Comparison of ENCODE assay signal across 1 cellular context in genomic region chr11:116605543-116605942, GRCh38.
TF ChIP-seq lines count a peak whose summit lies in the region.

No MANE protein-coding gene starts in this region.

TF ChIP-seq in HepG2, 621 proteins besides CTCF, POLR2A, EP300 and RAD21 (continued from another document and continues in another):
- TF ChIP-seq IRF9 (CRISPR knock-in tag; IDR thresholded peaks at IDR 0.05; ENCODE audit: borderline replicate concordance) (no peak), IRF2 (CRISPR knock-in tag; IDR thresholded peaks at IDR 0.05) (peak; percentile 76; the same call in 1 of the 2 replicates), RBAK (CRISPR knock-in tag; IDR thresholded peaks at IDR 0.05) (no peak), CENPT (CRISPR knock-in tag; IDR thresholded peaks at IDR 0.05; ENCODE audit: low read depth) (no peak), ZNF776 (CRISPR knock-in tag; IDR thresholded peaks at IDR 0.05) (no peak), SMARCE1 (IDR thresholded peaks at IDR 0.05; ENCODE audit: borderline replicate concordance) (no peak), ZBTB46 (CRISPR knock-in tag; IDR thresholded peaks at IDR 0.05; ENCODE audit: borderline replicate concordance) (no peak), ZBED4 (CRISPR knock-in tag; IDR thresholded peaks at IDR 0.05; ENCODE audit: borderline replicate concordance) (peak; percentile 85), MYC (CRISPR knock-in tag; IDR thresholded peaks at IDR 0.05; ENCODE audit: borderline replicate concordance) (no peak), BCLAF1 (IDR thresholded peaks at IDR 0.05) (no peak), ZMYM4 (CRISPR knock-in tag; IDR thresholded peaks at IDR 0.05) (peak; percentile 21; the same call in 1 of the 2 replicates), FOXM1 (CRISPR knock-in tag; IDR thresholded peaks at IDR 0.05) (no peak), ZNF597 (CRISPR knock-in tag; IDR thresholded peaks at IDR 0.05) (no peak), ZFY (CRISPR knock-in tag; IDR thresholded peaks at IDR 0.05) (peak; percentile 49), WIZ (CRISPR knock-in tag; IDR thresholded peaks at IDR 0.05) (peak; percentile 98), CBX5 (CRISPR knock-in tag; IDR thresholded peaks at IDR 0.05; ENCODE audit: borderline replicate concordance) (0 out of 2 replicates have a peak, but pooled peaks have one; percentile 47), FOSL1 (CRISPR knock-in tag; IDR thresholded peaks at IDR 0.05; ENCODE audit: borderline replicate concordance) (no peak), KDM5A (IDR thresholded peaks at IDR 0.05; ENCODE audit: borderline replicate concordance, low read length) (no peak), MAFF (IDR thresholded peaks at IDR 0.05; ENCODE audit: low read depth, low read length) (no peak), TIGD3 (CRISPR knock-in tag; IDR thresholded peaks at IDR 0.05; ENCODE audit: borderline replicate concordance) (no peak), BCL6 (CRISPR knock-in tag; IDR thresholded peaks at IDR 0.05) (peak; percentile 59), CAMTA2 (CRISPR knock-in tag; IDR thresholded peaks at IDR 0.05; ENCODE audit: borderline replicate concordance) (no peak), TERF1 (CRISPR knock-in tag; IDR thresholded peaks at IDR 0.05) (no peak), CHD4 (IDR thresholded peaks at IDR 0.05; ENCODE audit: borderline replicate concordance, low read length) (no peak), HOXA5 (CRISPR knock-in tag; IDR thresholded peaks at IDR 0.05) (peak; percentile 90), ZFP90 (CRISPR knock-in tag; IDR thresholded peaks at IDR 0.05; ENCODE audit: borderline replicate concordance) (0 out of 2 replicates have a peak, but pooled peaks have one; percentile 59), PAWR (CRISPR knock-in tag; IDR thresholded peaks at IDR 0.05; ENCODE audit: borderline replicate concordance) (no peak), KLF12 (CRISPR knock-in tag; IDR thresholded peaks at IDR 0.05; ENCODE audit: borderline replicate concordance) (peak; percentile 75; the same call in 1 of the 2 replicates), HNRNPK (IDR thresholded peaks at IDR 0.05; ENCODE audit: low read depth, low read length, poor library complexity, severe bottlenecking) (no peak), ZBTB49 (CRISPR knock-in tag; IDR thresholded peaks at IDR 0.05; ENCODE audit: borderline replicate concordance) (peak; percentile 90; the same call in 1 of the 2 replicates), ZNF431 (CRISPR knock-in tag; IDR thresholded peaks at IDR 0.05; ENCODE audit: borderline replicate concordance, low read depth) (no peak), KDM6A (CRISPR knock-in tag; IDR thresholded peaks at IDR 0.05; ENCODE audit: low read depth) (no peak), ZBTB7A (CRISPR knock-in tag; IDR thresholded peaks at IDR 0.05) (no peak), ZEB1 (IDR thresholded peaks at IDR 0.05; ENCODE audit: insufficient replicate concordance, low read depth) (no peak), ZNF354B (CRISPR knock-in tag; IDR thresholded peaks at IDR 0.05) (no peak), ZBTB1 (CRISPR knock-in tag; IDR thresholded peaks at IDR 0.05; ENCODE audit: borderline replicate concordance) (0 out of 2 replicates have a peak, but pooled peaks have one; percentile 36), ZBTB4 (CRISPR knock-in tag; IDR thresholded peaks at IDR 0.05; ENCODE audit: borderline replicate concordance) (no peak), ZNF343 (CRISPR knock-in tag; IDR thresholded peaks at IDR 0.05) (no peak), ZNF709 (CRISPR knock-in tag; IDR thresholded peaks at IDR 0.05) (peak; percentile 67; the same call in 1 of the 2 replicates), ZNF580 (CRISPR knock-in tag; IDR thresholded peaks at IDR 0.05; ENCODE audit: borderline replicate concordance, low read depth) (peak; percentile 92; the same call in 1 of the 2 replicates)
